13 cellular contexts compared by ENCODE assay signal in the genomic region with DNA sequence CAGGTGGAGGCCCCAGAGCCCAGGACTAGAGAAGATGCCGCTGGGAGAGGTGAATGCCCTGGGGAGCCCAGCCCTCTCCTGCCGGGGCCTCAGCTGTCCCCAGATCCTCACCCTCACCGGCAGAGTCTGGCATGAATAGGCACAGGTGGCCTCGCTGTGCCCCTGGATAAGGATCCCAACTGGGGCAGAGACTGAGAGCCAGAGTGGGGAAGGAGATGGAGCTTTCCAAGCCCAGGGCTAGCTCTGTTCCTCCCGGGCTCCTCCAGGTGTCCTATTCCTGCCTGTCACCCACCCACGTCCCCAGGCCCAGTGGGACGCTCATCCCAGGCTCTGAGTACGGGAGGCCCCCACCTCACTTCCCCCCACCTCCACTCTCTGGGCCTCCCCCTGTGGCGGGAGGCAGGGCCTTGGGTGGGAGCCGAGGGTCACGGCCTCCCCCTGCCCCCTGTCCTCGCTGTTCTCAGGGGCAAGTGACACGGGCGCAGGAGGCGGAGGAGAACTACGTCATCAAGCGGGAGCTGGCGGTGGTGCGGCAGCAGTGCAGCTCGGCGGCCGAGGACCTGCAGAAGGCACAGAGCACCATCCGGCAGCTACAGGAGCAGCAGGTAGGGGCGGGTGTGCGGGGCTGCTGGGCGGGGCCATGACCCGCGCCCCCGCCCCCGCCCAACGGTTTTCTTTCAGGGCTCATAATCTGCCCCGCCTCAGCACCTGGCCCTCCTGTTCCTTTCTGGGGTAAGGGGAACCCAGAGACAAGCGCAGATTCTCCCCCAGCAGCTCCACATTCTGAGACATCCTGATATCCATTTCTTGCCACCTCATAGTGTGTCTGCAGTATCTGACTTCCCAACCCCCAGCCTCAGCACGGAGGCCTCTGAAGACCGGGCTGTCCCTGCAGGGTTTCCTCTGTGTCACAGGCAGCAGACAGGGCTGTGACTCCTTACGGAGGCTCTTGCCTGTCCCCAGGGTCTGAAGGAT. TPM values are rescaled to one million over a fixed set of nuclear protein-coding genes. Genes with fewer than 3 reads are reported as not detected.
A peak's percentile ranks its signal among the peaks of the same experiment; 100 is the strongest.
DNase-seq lines count a peak whose midpoint lies in the region; ATAC-seq and TF ChIP-seq lines count a peak whose summit lies in the region.
"Had no signal": no experiment of that assay in that cellular context is flagged by ENCODE, and none has a peak within 500 bp of the region (broad histone marks: within the 10 kb centered on the region; RNA-seq: fewer than 3 reads in every experiment).

No MANE protein-coding gene starts in this region.

- TF ChIP-seq CTCF in thyroid gland (IDR thresholded peaks at IDR 0.05) (no peak), lower leg skin (IDR thresholded peaks at IDR 0.05) (no peak)

- H3K4me3 Mint-ChIP-seq in stimulated activated naive CD8-positive, alpha-beta T cell treated with anti-CD3 and anti-CD28 coated beads, Interleukin-15, amount 100 ng/mL, for 72 hours: peak overlapping the region in 1 of 2 donors; percentile 46
- H3K4me3 Mint-ChIP-seq: activated T-helper 1 cell treated with anti-CD3 and anti-CD28 coated beads, Interleukin-12 subunit alpha, Interleukin-12 subunit beta, Interleukin-2, Interleukin-4 antibody, amounts not matched to agents 30 ng/mL and 10 ng/mL and 1 ng/mL, durations not matched to agents 14 hours and 24 hours and 36 hours had no signal

- intact Hi-C loops in thyroid gland (cut with DNase I): no loop called here
- intact Hi-C loops in lower leg skin (cut with DNase I; ENCODE audit: low total_unique reads): loop anchor here (10.0 kb wide), 1 partner anchor 147 kb away; the partner anchor contains the start of gene ELAVL1

- TF ChIP-seq POLR2A in thyroid gland (IDR thresholded peaks at IDR 0.05) (no peak), lower leg skin (IDR thresholded peaks at IDR 0.05) (no peak)

- H3K27ac ChIP-seq in BLaER1 (no peak overlapping the region), thyroid gland (no peak overlapping the region)
- H3K27ac ChIP-seq: transverse colon had no signal

- H3K9ac ChIP-seq in BLaER1: peak overlapping the region; percentile 61; the same call in 1 of the 2 replicates
- H3K9ac ChIP-seq in iPS-15b (ENCODE audit: low read depth, low read length): peak overlapping the region; percentile 60

- WGBS in thyroid gland, 2 donors: 77 to 87% methylated on average over 17 to 21 of the region's 36 CpGs
- WGBS in lower leg skin, 2 donors: 70 to 87% methylated on average over 17 to 25 of the region's 36 CpGs

- H3K4me3 ChIP-seq in BLaER1: peak overlapping the region; percentile 37; the same call in 1 of the 2 replicates
- peak overlapping the region; percentile 35 for H3K4me3 ChIP-seq in H7 (ENCODE audit: insufficient read depth, low read depth, low read length)
- peak overlapping the region; percentile 49 for H3K4me3 ChIP-seq in iPS-15b (ENCODE audit: low read depth, low read length)
- H3K4me3 ChIP-seq in thyroid gland (replicated peaks in 1 of 3): no peak overlapping the region
- no peak overlapping the region for H3K4me3 ChIP-seq in lower leg skin (ENCODE audit: low read depth, poor library complexity, severe bottlenecking)
- H3K4me3 ChIP-seq: transverse colon had no signal

- H3K9me3 ChIP-seq in BLaER1: no peaks in the 10 kb centered on the region
- H3K9me3 ChIP-seq in iPS-15b (ENCODE audit: control insufficient read depth, insufficient read depth, low read length): no peaks in the 10 kb centered on the region
- no peaks in the 10 kb centered on the region for H3K9me3 ChIP-seq in thyroid gland
- H3K9me3 ChIP-seq: transverse colon had no signal

- H3K4me1 ChIP-seq in BLaER1: peaks cover 46% of the 10 kb centered on the region
- H3K4me1 ChIP-seq in iPS-15b (ENCODE audit: control insufficient read depth, insufficient read depth, low read length): peaks cover 9% of the 10 kb centered on the region
- H3K4me1 ChIP-seq in thyroid gland: peaks cover 7 to 16% of the 10 kb centered on the region in 2 donors

- ATAC-seq in stimulated activated naive CD8-positive, alpha-beta T cell treated with anti-CD3 and anti-CD28 coated beads, Interleukin-15, amount 100 ng/mL, for 72 hours: no peak

- DNase-seq in H7 (peak; percentile 97), NCI-H82 treated with DMSO at 0.1 percent for 48 hours (lab: John Stamatoyannopoulos, UW; ENCODE audit: unreplicated experiment) (peak; percentile 58), thyroid gland (no peak), GF-D8 (lab: John Stamatoyannopoulos, UW) (no peak), lower leg skin (ENCODE audit: low spot score in 2 of 2) (no peak)
- DNase-seq in stimulated activated naive CD8-positive, alpha-beta T cell treated with anti-CD3 and anti-CD28 coated beads, Interleukin-15, amount 100 ng/mL, for 72 hours: no peak
- DNase-seq: GDM1, NCI-H146, transverse colon had no signal

- H3K9me3 Mint-ChIP-seq in stimulated activated naive CD8-positive, alpha-beta T cell treated with anti-CD3 and anti-CD28 coated beads, Interleukin-15, amount 100 ng/mL, for 72 hours: no peaks in the 10 kb centered on the region
- H3K9me3 Mint-ChIP-seq: activated T-helper 1 cell treated with anti-CD3 and anti-CD28 coated beads, Interleukin-12 subunit alpha, Interleukin-12 subunit beta, Interleukin-2, Interleukin-4 antibody, amounts not matched to agents 30 ng/mL and 10 ng/mL and 1 ng/mL, durations not matched to agents 14 hours and 24 hours and 36 hours had no signal

- H3K27me3 Mint-ChIP-seq in stimulated activated naive CD8-positive, alpha-beta T cell treated with anti-CD3 and anti-CD28 coated beads, Interleukin-15, amount 100 ng/mL, for 72 hours: peaks cover 52% of the 10 kb centered on the region

- peaks cover 31% of the 10 kb centered on the region for H3K4me1 Mint-ChIP-seq in stimulated activated naive CD8-positive, alpha-beta T cell treated with anti-CD3 and anti-CD28 coated beads, Interleukin-15, amount 100 ng/mL, for 72 hours

- peaks cover 24% of the 10 kb centered on the region for H3K27me3 ChIP-seq in BLaER1
- H3K27me3 ChIP-seq in H7 (ENCODE audit: control insufficient read depth, insufficient read depth, low read length): peaks cover 57% of the 10 kb centered on the region
- peaks cover 13% of the 10 kb centered on the region for H3K27me3 ChIP-seq in iPS-15b (ENCODE audit: control insufficient read depth, insufficient read depth, low read length)
- no peaks in the 10 kb centered on the region for H3K27me3 ChIP-seq in thyroid gland

- H3K36me3 ChIP-seq in BLaER1 (no peaks in the 10 kb centered on the region), H7 (replicated peaks; ENCODE audit: control insufficient read depth, insufficient read depth, low read length) (no peaks in the 10 kb centered on the region), iPS-15b (ENCODE audit: control insufficient read depth, insufficient read depth, low read length) (no peaks in the 10 kb centered on the region), thyroid gland (no peaks in the 10 kb centered on the region)
- H3K36me3 ChIP-seq: transverse colon had no signal

- H3K27ac Mint-ChIP-seq in stimulated activated naive CD8-positive, alpha-beta T cell treated with anti-CD3 and anti-CD28 coated beads, Interleukin-15, amount 100 ng/mL, for 72 hours: no peak overlapping the region
- H3K27ac Mint-ChIP-seq: activated T-helper 1 cell treated with anti-CD3 and anti-CD28 coated beads, Interleukin-12 subunit alpha, Interleukin-12 subunit beta, Interleukin-2, Interleukin-4 antibody, amounts not matched to agents 30 ng/mL and 10 ng/mL and 1 ng/mL, durations not matched to agents 14 hours and 24 hours and 36 hours had no signal

- H4K20me1 ChIP-seq in BLaER1: peaks cover 18% of the 10 kb centered on the region; the same call in 1 of the 2 replicates

- H3K4me2 ChIP-seq in BLaER1: peak overlapping the region; percentile 88

RNA-seq across cellular contexts. Expression of gene PRR36, which starts 16.2 kb away (rescaled TPM):
- 0.14 and 0.22 TPM in 2 replicates for total RNA-seq in H7 (2014; rRNA removed; shearing (Covaris generic))
- under 1 TPM; 0.13 to 0.45 (median 0.20) TPM for total RNA-seq in thyroid gland
- total RNA-seq in lower leg skin: under 1 TPM; 0.72 to 0.93 (median 0.83) TPM
- total RNA-seq: myocyte had no signal

RNA-seq across cellular contexts. Expression of gene EVI5L, which starts 28.0 kb away (rescaled TPM):
- 3.5 and 5.0 TPM in 2 replicates for total RNA-seq in H7 (2014; rRNA removed; shearing (Covaris generic))
- total RNA-seq in thyroid gland (10 to 100 TPM in 3 of 4 donors, 1 to 10 TPM in 1; 9.8 to 29.3 (median 21.8) TPM), lower leg skin (10 to 100 TPM; 16.2 to 23.3 (median 20.0) TPM)

RNA-seq across cellular contexts. Expression of gene LRRC8E, which starts 30.3 kb away (rescaled TPM):
- total RNA-seq in H7 (2014; rRNA removed; shearing (Covaris generic)): 1.6 and 4.0 TPM in 2 replicates
- 1 to 10 TPM; 1.4 to 3.3 (median 2.3) TPM for total RNA-seq in thyroid gland
- 10 to 100 TPM; 27.3 to 31.8 (median 29.8) TPM for total RNA-seq in lower leg skin
- total RNA-seq: activated T-helper 1 cell treated with anti-CD3 and anti-CD28 coated beads, Interleukin-12 subunit alpha, Interleukin-12 subunit beta, Interleukin-2, Interleukin-4 antibody, amounts not matched to agents 30 ng/mL and 10 ng/mL and 1 ng/mL, durations not matched to agents 14 hours and 24 hours and 36 hours had no signal

RNA-seq across cellular contexts. Expression of gene MAP2K7, which starts 45.7 kb away (rescaled TPM):
- 21.1 and 24.3 TPM in 2 replicates for total RNA-seq in H7 (2014; rRNA removed; shearing (Covaris generic))
- total RNA-seq in thyroid gland (10 to 100 TPM in 3 of 4 donors, 1 to 10 TPM in 1; 9.1 to 18.6 (median 14.9) TPM), lower leg skin (10 to 100 TPM; 23.1 to 47.8 (median 30.9) TPM)

RNA-seq across cellular contexts. Expression of gene TGFBR3L, which starts 56.6 kb away (rescaled TPM):
- 1.7 TPM in 1 of 2 replicates, not detected in the other for total RNA-seq in H7 (2014; rRNA removed; shearing (Covaris generic))
- not detected for total RNA-seq in thyroid gland
- 1 to 10 TPM in 3 of 4 donors, not detected in 1; 1.5 to 3.7 (median 2.1) TPM for total RNA-seq in lower leg skin

Comparison
In these comparisons a context has a peak if more than half of its experiments do, and no peak if none do; other contexts are left out.
1. H3K4me3 ChIP-seq: peak in BLaER1 (single experiment), H7 (single experiment) and iPS-15b (single experiment); none in thyroid gland (0 of 3) and lower leg skin (single experiment).
2. DNase-seq: peak in H7 (single experiment) and NCI-H82 treated with DMSO at 0.1 percent for 48 hours (single experiment); none in thyroid gland (0 of 2), stimulated activated naive CD8-positive, alpha-beta T cell treated with anti-CD3 and anti-CD28 coated beads, Interleukin-15, amount 100 ng/mL, for 72 hours (0 of 2), GF-D8 (single experiment) and lower leg skin (0 of 2).